Comparison of ENCODE assay signal across 29 cellular contexts in genomic region chr3:150793641-150794040, GRCh38.
"Had no signal": no experiment of that assay in that cellular context is flagged by ENCODE, and none has a peak within 500 bp of the region (broad histone marks: within the 10 kb centered on the region; RNA-seq: fewer than 3 reads in every experiment).

No MANE protein-coding gene starts in this region.

- H3K27ac ChIP-seq: ascending aorta, gastrocnemius medialis, neutrophil, right lobe of liver, skin epidermis, thoracic aorta had no signal

- H3K9me3 Mint-ChIP-seq: activated CD4-positive, alpha-beta memory T cell treated with anti-CD3 and anti-CD28 coated beads, Interleukin-2, amount 10 ng/mL, durations not matched to agents 7 days and 5 days; activated CD4-positive, alpha-beta T cell treated with anti-CD3 and anti-CD28 coated beads, Interleukin-2, amount 10 ng/mL, durations not matched to agents 7 days and 5 days; activated naive CD4-positive, alpha-beta T cell treated with anti-CD3 and anti-CD28 coated beads, Interleukin-2, amount 10 ng/mL, durations not matched to agents 7 days and 5 days; activated naive CD8-positive, alpha-beta T cell treated with anti-CD3 and anti-CD28 coated beads, Interleukin-2, amount 10 ng/mL, durations not matched to agents 7 days and 5 days; activated T-cell treated with anti-CD3 and anti-CD28 coated beads, Interleukin-2, amount 50 U/mL, for 24 hours; immature natural killer cell; stimulated activated naive CD8-positive, alpha-beta T cell treated with anti-CD3 and anti-CD28 coated beads, Interleukin-15, Interleukin-2, amounts not matched to agents 100 ng/mL and 50 ng/mL, for 24 hours had no signal

- FAIRE-seq: endothelial cell of umbilical vein, kidney, urothelium cell line had no signal

- H3K4me3 Mint-ChIP-seq: activated CD4-positive, alpha-beta memory T cell treated with anti-CD3 and anti-CD28 coated beads, Interleukin-2, amount 10 ng/mL, durations not matched to agents 7 days and 5 days; activated CD4-positive, alpha-beta T cell treated with anti-CD3 and anti-CD28 coated beads, Interleukin-2, amount 10 ng/mL, durations not matched to agents 7 days and 5 days; activated naive CD4-positive, alpha-beta T cell treated with anti-CD3 and anti-CD28 coated beads, Interleukin-2, amount 10 ng/mL, durations not matched to agents 7 days and 5 days; activated naive CD8-positive, alpha-beta T cell treated with anti-CD3 and anti-CD28 coated beads, Interleukin-2, amount 10 ng/mL, durations not matched to agents 7 days and 5 days; activated T-cell treated with anti-CD3 and anti-CD28 coated beads, Interleukin-2, amount 50 U/mL, for 24 hours; brain; immature natural killer cell; nephron progenitor cell; stimulated activated naive CD8-positive, alpha-beta T cell treated with anti-CD3 and anti-CD28 coated beads, Interleukin-15, Interleukin-2, amounts not matched to agents 100 ng/mL and 50 ng/mL, for 24 hours had no signal

- H3K36me3 Mint-ChIP-seq: activated naive CD4-positive, alpha-beta T cell treated with anti-CD3 and anti-CD28 coated beads, Interleukin-2, amount 10 ng/mL, durations not matched to agents 7 days and 5 days; activated naive CD8-positive, alpha-beta T cell treated with anti-CD3 and anti-CD28 coated beads, Interleukin-2, amount 10 ng/mL, durations not matched to agents 7 days and 5 days; brain; immature natural killer cell had no signal

- H3K4me3 ChIP-seq: ascending aorta, gastrocnemius medialis, right lobe of liver, skin epidermis, thoracic aorta had no signal

- DNase-seq: activated CD4-positive, alpha-beta memory T cell treated with anti-CD3 and anti-CD28 coated beads, Interleukin-2, amount 10 ng/mL, durations not matched to agents 7 days and 5 days; activated CD4-positive, alpha-beta T cell treated with anti-CD3 and anti-CD28 coated beads for 1 hour; activated CD4-positive, alpha-beta T cell treated with anti-CD3 and anti-CD28 coated beads, Interleukin-2, amount 10 ng/mL, durations not matched to agents 7 days and 5 days; activated CD8-positive, alpha-beta memory T cell treated with anti-CD3 and anti-CD28 coated beads, Interleukin-2, amount 50 U/mL, for 48 hours; activated gamma-delta T cell; activated naive CD4-positive, alpha-beta T cell treated with anti-CD3 and anti-CD28 coated beads, Interleukin-2, amount 10 ng/mL, durations not matched to agents 7 days and 5 days; activated naive CD8-positive, alpha-beta T cell treated with anti-CD3 and anti-CD28 coated beads, Interleukin-2, amount 10 ng/mL, durations not matched to agents 7 days and 5 days; activated T-cell treated with anti-CD3 and anti-CD28 coated beads, Interleukin-2, amount 50 U/mL, for 24 hours; cortex of kidney; gastrocnemius medialis; hypothalamus; immature natural killer cell; kidney; left colon; mammary epithelial cell; nephron progenitor cell; right lobe of liver; stimulated activated CD4-positive, alpha-beta T cell treated with anti-CD3 and anti-CD28 coated beads, Interleukin-12 subunit alpha, Interleukin-12 subunit beta, amount 100 ng/mL, for 4 hours; stimulated activated CD4-positive, alpha-beta T cell treated with anti-CD3 and anti-CD28 coated beads, Interleukin-4, amount 100 ng/mL, for 1 hour; trophoblast cell had no signal

- H3K27me3 ChIP-seq: ascending aorta, gastrocnemius medialis, right lobe of liver had no signal

- H3K4me1 ChIP-seq: ascending aorta, gastrocnemius medialis, right lobe of liver had no signal

- H3K27ac Mint-ChIP-seq: activated CD4-positive, alpha-beta memory T cell treated with anti-CD3 and anti-CD28 coated beads, Interleukin-2, amount 10 ng/mL, durations not matched to agents 7 days and 5 days; activated CD4-positive, alpha-beta T cell treated with anti-CD3 and anti-CD28 coated beads, Interleukin-2, amount 10 ng/mL, durations not matched to agents 7 days and 5 days; activated naive CD4-positive, alpha-beta T cell treated with anti-CD3 and anti-CD28 coated beads, Interleukin-2, amount 10 ng/mL, durations not matched to agents 7 days and 5 days; activated naive CD8-positive, alpha-beta T cell treated with anti-CD3 and anti-CD28 coated beads, Interleukin-2, amount 10 ng/mL, durations not matched to agents 7 days and 5 days; activated T-cell treated with anti-CD3 and anti-CD28 coated beads, Interleukin-2, amount 50 U/mL, for 24 hours; brain; immature natural killer cell; nephron progenitor cell; stimulated activated naive CD8-positive, alpha-beta T cell treated with anti-CD3 and anti-CD28 coated beads, Interleukin-15, Interleukin-2, amounts not matched to agents 100 ng/mL and 50 ng/mL, for 24 hours had no signal

- H3K9me3 ChIP-seq: ascending aorta, gastrocnemius medialis, neutrophil, right lobe of liver, thoracic aorta had no signal

- H3K36me3 ChIP-seq: ascending aorta, gastrocnemius medialis, neutrophil, right lobe of liver, thoracic aorta had no signal

- ATAC-seq: esophagus mucosa, gastrocnemius medialis, left colon had no signal
